Comparison of ENCODE assay signal across 8 cellular contexts in the genomic region with DNA sequence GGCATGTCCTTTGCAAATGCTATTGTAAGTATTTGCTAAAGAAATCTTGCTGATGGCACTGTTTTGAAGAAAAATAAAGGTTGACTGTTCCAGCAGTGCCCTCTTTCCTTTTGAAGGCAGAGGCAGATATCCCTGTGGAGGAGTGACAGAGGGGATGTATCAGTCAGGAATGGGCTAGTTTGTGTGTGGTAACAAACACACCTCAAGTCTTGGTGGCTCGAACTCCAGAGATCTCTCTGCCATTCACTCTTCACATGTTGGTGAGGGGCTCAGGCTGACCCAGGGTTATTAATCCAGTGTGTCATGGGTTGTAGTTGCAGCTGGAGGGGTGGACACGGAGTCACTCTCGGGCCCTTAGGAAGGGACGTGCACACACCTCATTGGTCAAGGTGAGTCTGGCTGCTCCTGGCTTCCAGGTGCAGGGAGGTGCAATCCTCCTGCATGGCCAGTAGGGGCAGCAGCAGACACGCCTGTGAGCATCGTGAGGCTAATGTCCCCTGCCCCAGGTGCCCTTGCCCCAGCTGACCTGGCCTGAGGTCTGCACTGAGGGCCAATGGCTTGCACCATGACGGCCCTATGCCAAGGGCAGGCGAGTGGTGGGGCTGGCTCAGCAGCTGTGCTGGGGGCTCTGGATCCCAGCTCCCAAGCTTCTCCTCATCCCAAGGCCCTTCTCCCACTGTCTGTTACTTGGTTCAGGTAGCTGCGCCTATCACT.
DNase-seq lines count a peak whose midpoint lies in the region; ATAC-seq and TF ChIP-seq lines count a peak whose summit lies in the region.
"Had no signal": no experiment of that assay in that cellular context is flagged by ENCODE, and none has a peak within 500 bp of the region (broad histone marks: within the 10 kb centered on the region; RNA-seq: fewer than 3 reads in every experiment).

No MANE protein-coding gene starts in this region.

- H3K27me3 ChIP-seq in Karpas-422 (ENCODE audit: low read length): no peaks in the 10 kb centered on the region
- H3K27me3 ChIP-seq in dorsolateral prefrontal cortex: no peaks in the 10 kb centered on the region
- H3K27me3 ChIP-seq in gastrocnemius medialis: peaks cover 0 to 3% (median 0%) of the 10 kb centered on the region in 3 donors

- intact Hi-C loops in dorsolateral prefrontal cortex (cut with DNase I): no loop called here
- intact Hi-C loops in gastrocnemius medialis (cut with DNase I; ENCODE audit: low total_unique reads): no loop called here

- H4K20me1 ChIP-seq in Karpas-422 (ENCODE audit: insufficient read depth, low read depth, low read length): no peaks in the 10 kb centered on the region

- DNase-seq in Karpas-422 (peak; percentile 69), dorsolateral prefrontal cortex (no peak), gastrocnemius medialis (no peak), GDM1 (lab: John Stamatoyannopoulos, UW) (no peak), NCI-H1048 (lab: John Stamatoyannopoulos, UW) (no peak), SHP77 treated with DMSO at 0.1 percent for 48 hours (lab: John Stamatoyannopoulos, UW) (no peak)
- DNase-seq: NCI-H226 had no signal

- TF ChIP-seq POLR2A in gastrocnemius medialis (IDR thresholded peaks at IDR 0.05): no peak

- no peak overlapping the region for H3K4me2 ChIP-seq in Karpas-422 (ENCODE audit: low read depth, low read length, poor library complexity, severe bottlenecking)

- H3K4me3 ChIP-seq in Karpas-422 (ENCODE audit: low read length) (no peak overlapping the region), dorsolateral prefrontal cortex (no peak overlapping the region), gastrocnemius medialis (no peak overlapping the region)

- H3K27ac ChIP-seq in Karpas-422 (ENCODE audit: low read length) (no peak overlapping the region), dorsolateral prefrontal cortex (no peak overlapping the region), gastrocnemius medialis (no peak overlapping the region)

- ATAC-seq in gastrocnemius medialis: no peak

- in situ Hi-C loops in gastrocnemius medialis (cut with MboI; ENCODE audit: low sequenced_read_pairs in 4 of 4): no loop called here

- H3K79me2 ChIP-seq in Karpas-422 (ENCODE audit: low read length): no peaks in the 10 kb centered on the region

- H3K9ac ChIP-seq in Karpas-422 (ENCODE audit: low read length): no peak overlapping the region

- no peaks in the 10 kb centered on the region for H3K9me3 ChIP-seq in Karpas-422 (ENCODE audit: low read length)
- H3K9me3 ChIP-seq in gastrocnemius medialis: no peaks in the 10 kb centered on the region

- H3K4me1 ChIP-seq in Karpas-422 (ENCODE audit: low read length) (no peaks in the 10 kb centered on the region), gastrocnemius medialis (no peaks in the 10 kb centered on the region)

- peak; percentile 94 for TF ChIP-seq CTCF in GM12872 (IDR thresholded peaks at IDR 0.05; ENCODE audit: insufficient read depth, low read depth, low read length)
- TF ChIP-seq CTCF in dorsolateral prefrontal cortex (IDR thresholded peaks at IDR 0.05 in 54 of 56, conservative IDR thresholded peaks at IDR 0.05 in 2 of 56; ENCODE audit: low read depth in 1 of 56, partially characterized antibody in 56 of 56): peak in 39 of 56 donors; percentile 7 to 47 (median 25)
- peak in 3 of 5 experiments; percentile 29 to 54 (median 47) for TF ChIP-seq CTCF in gastrocnemius medialis (IDR thresholded peaks at IDR 0.05 in 4 of 5, conservative IDR thresholded peaks at IDR 0.05 in 1 of 5)

- H3K36me3 ChIP-seq in Karpas-422 (ENCODE audit: insufficient read depth, low read length): no peaks in the 10 kb centered on the region
- no peaks in the 10 kb centered on the region for H3K36me3 ChIP-seq in gastrocnemius medialis

- H3K9me2 ChIP-seq in Karpas-422 (replicated peaks; ENCODE audit: insufficient read depth, low read length): no peaks in the 10 kb centered on the region

- H2AFZ ChIP-seq in Karpas-422 (ENCODE audit: low read length): no peak overlapping the region

Comparison
In these comparisons a context has a peak if more than half of its experiments do, and no peak if none do; other contexts are left out.
1. CTCF ChIP-seq: peak in every context shown above with its lines; median percentile 94 in GM12872; 47 in gastrocnemius medialis; 25 in dorsolateral prefrontal cortex.